In genomic region chr22:38610234-38610633, GRCh38 we compare ENCODE assay signal across 21 cellular contexts.
"Had no signal": no experiment of that assay in that cellular context is flagged by ENCODE, and none has a peak within 500 bp of the region (broad histone marks: within the 10 kb centered on the region; RNA-seq: fewer than 3 reads in every experiment).

No MANE protein-coding gene starts in this region.

- H3K36me3 Mint-ChIP-seq: memory B cell; naive thymus-derived CD8-positive, alpha-beta T cell; stimulated activated memory B cell treated with anti-CD40 and anti-IgM and Interleukin-4, amounts not matched to agents 10 μg/mL and 1 μg/mL and 100 μg/mL, for 72 hours had no signal

- H3K9me3 Mint-ChIP-seq: naive thymus-derived CD8-positive, alpha-beta T cell; nephron; neural progenitor cell; stimulated activated memory B cell treated with anti-CD40 and anti-IgM and Interleukin-4, amounts not matched to agents 10 μg/mL and 1 μg/mL and 100 μg/mL, for 72 hours; stimulated activated naive CD8-positive, alpha-beta T cell treated with anti-CD3 and anti-CD28 coated beads, Interleukin-15, amount 100 ng/mL, for 72 hours; type B pancreatic cell had no signal

- H3K27ac Mint-ChIP-seq: memory B cell; naive thymus-derived CD8-positive, alpha-beta T cell; nephron; neural progenitor cell; stimulated activated memory B cell treated with anti-CD40 and anti-IgM and Interleukin-4, amounts not matched to agents 10 μg/mL and 1 μg/mL and 100 μg/mL, for 72 hours; stimulated activated naive CD8-positive, alpha-beta T cell treated with anti-CD3 and anti-CD28 coated beads, Interleukin-15, amount 100 ng/mL, for 72 hours; type B pancreatic cell had no signal

- H3K27me3 Mint-ChIP-seq: stimulated activated naive CD8-positive, alpha-beta T cell treated with anti-CD3 and anti-CD28 coated beads, Interleukin-15, amount 100 ng/mL, for 72 hours; type B pancreatic cell had no signal

- H3K4me3 Mint-ChIP-seq: memory B cell; naive thymus-derived CD8-positive, alpha-beta T cell; nephron; neural progenitor cell; stimulated activated memory B cell treated with anti-CD40 and anti-IgM and Interleukin-4, amounts not matched to agents 10 μg/mL and 1 μg/mL and 100 μg/mL, for 72 hours; stimulated activated naive CD8-positive, alpha-beta T cell treated with anti-CD3 and anti-CD28 coated beads, Interleukin-15, amount 100 ng/mL, for 72 hours; type B pancreatic cell had no signal

- DNase-seq: kidney glomerular epithelial cell; left cardiac atrium; left ventricle myocardium superior; midbrain; naive thymus-derived CD8-positive, alpha-beta T cell; occipital lobe; right lobe of liver; stimulated activated CD4-positive, alpha-beta T cell treated with anti-CD3 and anti-CD28 coated beads, Interleukin-1b, Interleukin-23, amount 100 ng/mL, for 48 hours; stimulated activated CD4-positive, alpha-beta T cell treated with anti-CD3 and anti-CD28 coated beads, Interleukin-2, amount 100 ng/mL, for 48 hours; stimulated activated CD4-positive, alpha-beta T cell treated with anti-CD3 and anti-CD28 coated beads, Interleukin-4, amount 100 ng/mL, for 4 hours; stimulated activated CD8-positive, alpha-beta memory T cell treated with anti-CD3 and anti-CD28 coated beads, Interleukin-4, amount 100 ng/mL, for 48 hours; stimulated activated naive CD4-positive, alpha-beta T cell treated with Interleukin-2 at 50 U/mL for 16 hours; stimulated activated naive CD8-positive, alpha-beta T cell treated with anti-CD3 and anti-CD28 coated beads, Interleukin-15, amount 100 ng/mL, for 72 hours; substantia nigra; uterus had no signal

- H3K4me1 Mint-ChIP-seq: memory B cell; naive thymus-derived CD8-positive, alpha-beta T cell; neural progenitor cell; stimulated activated memory B cell treated with anti-CD40 and anti-IgM and Interleukin-4, amounts not matched to agents 10 μg/mL and 1 μg/mL and 100 μg/mL, for 72 hours; stimulated activated naive CD8-positive, alpha-beta T cell treated with anti-CD3 and anti-CD28 coated beads, Interleukin-15, amount 100 ng/mL, for 72 hours had no signal

- ATAC-seq: left cardiac atrium; left lobe of liver; left ventricle myocardium superior; naive thymus-derived CD8-positive, alpha-beta T cell; right lobe of liver; stimulated activated memory B cell treated with anti-CD40 and anti-IgM and Interleukin-4, amounts not matched to agents 10 μg/mL and 1 μg/mL and 100 μg/mL, for 72 hours; stimulated activated naive CD8-positive, alpha-beta T cell treated with anti-CD3 and anti-CD28 coated beads, Interleukin-15, amount 100 ng/mL, for 72 hours had no signal
